ENCODE assay signal across 12 cellular contexts in genomic region chr6:68559052-68559451, GRCh38.
A peak's percentile ranks its signal among the peaks of the same experiment; 100 is the strongest.
DNase-seq lines count a peak whose midpoint lies in the region; FAIRE-seq and TF ChIP-seq lines count a peak whose summit lies in the region.
"Had no signal": no experiment of that assay in that cellular context is flagged by ENCODE, and none has a peak within 500 bp of the region (broad histone marks: within the 10 kb centered on the region; RNA-seq: fewer than 3 reads in every experiment).

No MANE protein-coding gene starts in this region.

- no peaks in the 10 kb centered on the region for H3K36me3 ChIP-seq in vagina
- no peaks in the 10 kb centered on the region for H3K36me3 ChIP-seq in ovary
- H3K36me3 ChIP-seq: thyroid gland had no signal

- peak; percentile 79 for DNase-seq in DMS53 (lab: John Stamatoyannopoulos, UW)
- DNase-seq in NCI-H1417 treated with DMSO at 0.1 percent for 48 hours (lab: John Stamatoyannopoulos, UW): peak; percentile 58
- peak; percentile 52 for DNase-seq in SK-N-DZ (ENCODE audit: low spot score)
- DNase-seq in vagina (ENCODE audit: extremely low spot score in 2 of 2): no peak
- no peak for DNase-seq in SIG-M5 treated with dmso at 0.1 percent for 504 hours (lab: John Stamatoyannopoulos, UW; ENCODE audit: unreplicated experiment)
- no peak for DNase-seq in ovary
- DNase-seq in type B pancreatic cell (ENCODE audit: extremely low spot score, unreplicated experiment): no peak
- DNase-seq: stimulated activated CD4-positive, alpha-beta T cell treated with anti-CD3 and anti-CD28 coated beads, Interleukin-4, amount 100 ng/mL, for 1 hour; T-helper 1 cell; thyroid gland had no signal

- peaks cover 6% of the 10 kb centered on the region for H3K4me1 Mint-ChIP-seq in type B pancreatic cell (ENCODE audit: unreplicated experiment)

- no peaks in the 10 kb centered on the region for H3K27me3 ChIP-seq in vagina
- H3K27me3 ChIP-seq in ovary: no peaks in the 10 kb centered on the region
- H3K27me3 ChIP-seq: thyroid gland had no signal

- TF ChIP-seq POLR2A in vagina (IDR thresholded peaks at IDR 0.05) (no peak), ovary (IDR thresholded peaks at IDR 0.05) (no peak)

- no peak overlapping the region for H3K4me3 Mint-ChIP-seq in type B pancreatic cell

- no peak for TF ChIP-seq EP300 in ovary (IDR thresholded peaks at IDR 0.05)

- intact Hi-C loops in vagina (cut with DNase I): no loop called here
- intact Hi-C loops in ovary (cut with DNase I): no loop called here

- H3K4me3 ChIP-seq in vagina: no peak overlapping the region
- H3K4me3 ChIP-seq in ovary: no peak overlapping the region
- H3K4me3 ChIP-seq: thyroid gland had no signal

- WGBS in ovary, 3 donors: 4 to 14% (median 8%) methylated on average over 1 of the region's 1 CpG

- no peaks in the 10 kb centered on the region for H3K9me3 ChIP-seq in vagina
- H3K9me3 ChIP-seq in ovary: no peaks in the 10 kb centered on the region
- H3K9me3 ChIP-seq: thyroid gland had no signal

- peak; percentile 49 for FAIRE-seq in islet of Langerhans (lab: Jason Lieb, UNC)
- FAIRE-seq: HTR-8/SVneo had no signal

- H3K27ac Mint-ChIP-seq in type B pancreatic cell: no peak overlapping the region

- no peak overlapping the region for H3K27ac ChIP-seq in vagina
- H3K27ac ChIP-seq in ovary: no peak overlapping the region
- H3K27ac ChIP-seq: thyroid gland had no signal

- H3K36me3 Mint-ChIP-seq in type B pancreatic cell: no peaks in the 10 kb centered on the region

- no peaks in the 10 kb centered on the region for H3K9me3 Mint-ChIP-seq in type B pancreatic cell

- TF ChIP-seq CTCF in vagina (IDR thresholded peaks at IDR 0.05) (no peak), ovary (IDR thresholded peaks at IDR 0.05) (no peak), type B pancreatic cell (conservative IDR thresholded peaks at IDR 0.05) (no peak)

- H3K4me1 ChIP-seq in vagina (no peaks in the 10 kb centered on the region), ovary (ENCODE audit: insufficient read depth) (no peaks in the 10 kb centered on the region)
- H3K4me1 ChIP-seq: thyroid gland had no signal

- H3K27me3 Mint-ChIP-seq in type B pancreatic cell: no peaks in the 10 kb centered on the region

Comparison
In these comparisons a context has a peak if more than half of its experiments do, and no peak if none do; other contexts are left out.
1. DNase-seq: peak in DMS53 (single experiment), NCI-H1417 treated with DMSO at 0.1 percent for 48 hours (single experiment) and SK-N-DZ (single experiment); none in vagina (0 of 2), SIG-M5 treated with dmso at 0.1 percent for 504 hours (single experiment), ovary (0 of 5) and type B pancreatic cell (single experiment).